Comparison of ENCODE assay signal across 8 cellular contexts in genomic region chr11:57426754-57427691, GRCh38. TPM values are rescaled to one million over a fixed set of nuclear protein-coding genes. Genes with fewer than 3 reads are reported as not detected.
DNase-seq lines count a peak whose midpoint lies in the region; ATAC-seq and TF ChIP-seq lines count a peak whose summit lies in the region.

Gene SLC43A3, minus strand, starts transcription at chr11:57427121. Its CDS starts 949 bp downstream, at chr11:57426172.

- TF ChIP-seq CTCF in A673 (conservative IDR thresholded peaks at IDR 0.05; ENCODE audit: low read depth, low read length) (no peak), OCI-LY7 (conservative IDR thresholded peaks at IDR 0.05; ENCODE audit: low read length) (no peak), fibroblast of lung (conservative IDR thresholded peaks at IDR 0.05 in 1 of 2, IDR thresholded peaks at IDR 0.05 in 1 of 2; ENCODE audit: low read depth in 1 of 2, low read length in 2 of 2) (no peak), natural killer cell (IDR thresholded peaks at IDR 0.05) (no peak)

- H3K4me2 ChIP-seq in OCI-LY7 (ENCODE audit: low read length) (peak within 1 kb of the TSS; percentile 85), fibroblast of lung (ENCODE audit: extremely low read depth, insufficient read depth, low read length) (peak within 1 kb of the TSS; percentile 89)

- no peaks in the 10 kb centered on the region for H3K36me3 ChIP-seq in A673 (ENCODE audit: insufficient read depth, low read length, poor library complexity, severe bottlenecking)
- peaks cover 38% of the 10 kb centered on the region for H3K36me3 ChIP-seq in OCI-LY7 (ENCODE audit: insufficient read depth, low read length)
- peaks cover 6% of the 10 kb centered on the region for H3K36me3 ChIP-seq in fibroblast of lung (ENCODE audit: control insufficient read depth, insufficient read depth, low read length)

- H3K9me3 Mint-ChIP-seq in activated T-cell treated with anti-CD3 and anti-CD28 coated beads, Interleukin-2, amount 50 U/mL, for 72 hours, result no peaks in the 10 kb centered on the region
- no peaks in the 10 kb centered on the region for H3K9me3 Mint-ChIP-seq in natural killer cell

- no peaks in the 10 kb centered on the region for H3K27me3 Mint-ChIP-seq in activated T-cell treated with anti-CD3 and anti-CD28 coated beads, Interleukin-2, amount 50 U/mL, for 72 hours (ENCODE audit: low read depth)
- H3K27me3 Mint-ChIP-seq in natural killer cell (ENCODE audit: low read depth in 2 of 2), result peaks cover 0 to 7% of the 10 kb centered on the region in 2 donors

- H3K27ac ChIP-seq in A673 (ENCODE audit: low read depth, low read length, poor library complexity, severe bottlenecking), result peak within 1 kb of the TSS; percentile 65
- H3K27ac ChIP-seq in OCI-LY7 (ENCODE audit: low read depth, low read length, poor library complexity, severe bottlenecking), result peak within 1 kb of the TSS; percentile 65
- peak within 1 kb of the TSS; percentile 97 for H3K27ac ChIP-seq in fibroblast of lung (ENCODE audit: insufficient read depth, low read length)

- H3K79me2 ChIP-seq in OCI-LY7 (ENCODE audit: insufficient read depth, low read depth, low read length) (peaks cover 23% of the 10 kb centered on the region; the same call in 1 of the 2 replicates), fibroblast of lung (ENCODE audit: control insufficient read depth, insufficient read depth, low read length) (peaks cover 10% of the 10 kb centered on the region)

- intact Hi-C loops in A673 (cut with micrococcal nuclease; ENCODE audit: unreplicated experiment), result no loop called here
- intact Hi-C loops in OCI-LY7 (cut with micrococcal nuclease; ENCODE audit: unreplicated experiment), result no loop called here
- intact Hi-C loops in natural killer cell (cut with micrococcal nuclease), result loop anchor here (5.0 kb wide), 1 partner anchor 90 kb away; the partner anchor contains the start of genes P2RX3 and SSRP1

- H4K20me1 ChIP-seq in OCI-LY7 (ENCODE audit: insufficient read depth, low read length) (no peaks in the 10 kb centered on the region), fibroblast of lung (ENCODE audit: control insufficient read depth, extremely low read depth, insufficient read depth, low read length) (no peaks in the 10 kb centered on the region)

- H3K9ac ChIP-seq in fibroblast of lung (ENCODE audit: insufficient read depth, low read length), result peak within 1 kb of the TSS; percentile 67

- CTCF ChIA-PET in A673 (lab: Charles Lee) (interaction anchor here (0.6 kb wide), 1 partner anchor 111 kb away, joined by 4 read pairs; no protein-coding TSS in a partner anchor), OCI-LY7 (lab: Charles Lee; ENCODE audit: unreplicated experiment) (interaction anchor here (0.6 kb wide), 1 partner anchor 30 kb away, joined by 4 read pairs; no protein-coding TSS in a partner anchor)

- POLR2A ChIA-PET in A673 (lab: Charles Lee; ENCODE audit: low non-redundant PET) (no interaction called here), OCI-LY7 (lab: Charles Lee) (interaction anchor here (0.6 to 1.6 kb wide), 8 partner anchors 9 to 1336 kb away, joined by 3 to 7 read pairs (median 4); no protein-coding TSS in a partner anchor)

- H3K4me3 ChIP-seq in A673 (ENCODE audit: low read depth, low read length, poor library complexity, severe bottlenecking), result peak within 1 kb of the TSS; percentile 47
- H3K4me3 ChIP-seq in OCI-LY7 (ENCODE audit: low read depth, low read length, poor library complexity, severe bottlenecking), result peak within 1 kb of the TSS; percentile 75
- peak within 1 kb of the TSS; percentile 29 to 74 (median 54) for H3K4me3 ChIP-seq in fibroblast of lung (replicated peaks in 1 of 4; ENCODE audit: control extremely low read depth in 1 of 4, insufficient read depth in 1 of 4, low read depth in 3 of 4, low read length in 4 of 4)

- no peaks in the 10 kb centered on the region for H3K9me2 ChIP-seq in OCI-LY7 (ENCODE audit: insufficient read depth, low read length)

- peak within 1 kb of the TSS; percentile 85 to 98 for H3K4me3 Mint-ChIP-seq in activated T-cell treated with anti-CD3 and anti-CD28 coated beads, Interleukin-2, amount 50 U/mL, for 72 hours
- H3K4me3 Mint-ChIP-seq in natural killer cell, result peak within 1 kb of the TSS; percentile 91

- peak; percentile 44 for ATAC-seq in GM18861 (IDR thresholded peaks at IDR 0.05; ENCODE audit: unreplicated experiment)
- ATAC-seq in HG03097 (IDR thresholded peaks at IDR 0.05; ENCODE audit: low FRiP score, unreplicated experiment), result peak; percentile 42
- peak; percentile 59 to 66 for ATAC-seq in activated T-cell treated with anti-CD3 and anti-CD28 coated beads, Interleukin-2, amount 50 U/mL, for 72 hours (replicated peaks in 1 of 2)
- ATAC-seq in natural killer cell, result peak; percentile 50 to 69 (median 57)

- H3K36me3 Mint-ChIP-seq in activated T-cell treated with anti-CD3 and anti-CD28 coated beads, Interleukin-2, amount 50 U/mL, for 72 hours (ENCODE audit: insufficient read depth in 2 of 2), result peaks cover 19 to 32% of the 10 kb centered on the region in 2 donors
- H3K36me3 Mint-ChIP-seq in natural killer cell, result no peaks in the 10 kb centered on the region

- peaks cover 28% of the 10 kb centered on the region for H3K4me1 ChIP-seq in A673 (ENCODE audit: insufficient read depth, low read length, poor library complexity, severe bottlenecking)
- peaks cover 23% of the 10 kb centered on the region for H3K4me1 ChIP-seq in OCI-LY7 (ENCODE audit: insufficient read depth, low read length, poor library complexity, severe bottlenecking)
- peaks cover 40% of the 10 kb centered on the region for H3K4me1 ChIP-seq in fibroblast of lung (ENCODE audit: control insufficient read depth, extremely low read depth, insufficient read depth, low read length)

- DNase-seq in A673 (ENCODE audit: low spot score), result peak; percentile 78
- DNase-seq in OCI-LY7 (ENCODE audit: low spot score), result peak; percentile 75
- DNase-seq in activated T-cell treated with anti-CD3 and anti-CD28 coated beads, Interleukin-2, amount 50 U/mL, for 72 hours, result peak; percentile 85 to 86
- DNase-seq in fibroblast of lung (ENCODE audit: low read depth in 2 of 2), result peak; percentile 92 to 97
- DNase-seq in natural killer cell, result peak; percentile 52
- peak in 5 of 6 experiments; percentile 20 to 53 (median 26) for DNase-seq in stimulated activated naive CD4-positive, alpha-beta T cell (lab: John Stamatoyannopoulos, UW)

- H2AFZ ChIP-seq in OCI-LY7 (ENCODE audit: low read length) (peak within 1 kb of the TSS; percentile 41), fibroblast of lung (ENCODE audit: low read length) (peak within 1 kb of the TSS; percentile 54)

- no peaks in the 10 kb centered on the region for H3K9me3 ChIP-seq in A673 (ENCODE audit: low read depth, low read length, poor library complexity, severe bottlenecking)
- no peaks in the 10 kb centered on the region for H3K9me3 ChIP-seq in OCI-LY7 (ENCODE audit: low read length)
- H3K9me3 ChIP-seq in fibroblast of lung (ENCODE audit: control insufficient read depth, insufficient read depth, low read depth, low read length), result no peaks in the 10 kb centered on the region

- H3K27me3 ChIP-seq in A673 (replicated peaks; ENCODE audit: insufficient read depth, low read depth, low read length, poor library complexity), result no peaks in the 10 kb centered on the region
- H3K27me3 ChIP-seq in fibroblast of lung (ENCODE audit: control insufficient read depth, insufficient read depth, low read length), result no peaks in the 10 kb centered on the region

- BruUV-seq in A673 (replicated peaks; lab: Mats Ljungman, UMichigan) (TSS peak; percentile 82), OCI-LY7 (replicated peaks; lab: Mats Ljungman, UMichigan) (TSS peak; percentile 96)

- H3K4me1 Mint-ChIP-seq in activated T-cell treated with anti-CD3 and anti-CD28 coated beads, Interleukin-2, amount 50 U/mL, for 72 hours (ENCODE audit: low read depth), result peaks cover 58% of the 10 kb centered on the region
- H3K4me1 Mint-ChIP-seq in natural killer cell, result peaks cover 43 to 54% of the 10 kb centered on the region in 2 donors

- peak within 1 kb of the TSS; percentile 91 for H3K27ac Mint-ChIP-seq in activated T-cell treated with anti-CD3 and anti-CD28 coated beads, Interleukin-2, amount 50 U/mL, for 72 hours
- H3K27ac Mint-ChIP-seq in natural killer cell, result peak within 1 kb of the TSS; percentile 79 to 90

RNA-seq across cellular contexts. Expression of gene SLC43A3, which starts in this region (rescaled TPM):
- 89.1 and 142 TPM in 2 replicates for total RNA-seq in A673 (2021)
- 38.4 and 41.3 TPM in 2 replicates for total RNA-seq in OCI-LY7 (2014; rRNA removed; shearing (Covaris generic))
- 55.5 and 62.1 TPM in 2 replicates for total RNA-seq in OCI-LY7 (2022)
- 100 to 1,000 TPM; 159 to 169 TPM for total RNA-seq in activated T-cell treated with anti-CD3 and anti-CD28 coated beads, Interleukin-2, amount 50 U/mL, for 72 hours
- 41.5 and 61.6 TPM in 2 replicates for total RNA-seq in fibroblast of lung
- 34.8 and 67.6 TPM in 2 replicates for polyA plus RNA-seq in fibroblast of lung
- polyA plus RNA-seq in fibroblast of lung (2012), result 24.8 and 41.8 TPM in 2 replicates
- 40.6 and 62.5 TPM in 2 replicates for polyA minus RNA-seq in fibroblast of lung (ENCODE audit: low replicate concordance)
- 10 to 100 TPM; 17.0 to 22.2 (median 20.7) TPM for total RNA-seq in natural killer cell

Comparison
In these comparisons a context has a peak if more than half of its experiments do, and no peak if none do; other contexts are left out.
1. Peak in every context shown above with its lines: DNase-seq, ATAC-seq, H3K4me3 ChIP-seq and H3K27ac ChIP-seq.
2. DNase-seq: peak in every context shown above with its lines; median percentile 94 in fibroblast of lung; 86 in activated T-cell treated with anti-CD3 and anti-CD28 coated beads, Interleukin-2, amount 50 U/mL, for 72 hours; 78 in A673; 75 in OCI-LY7; 52 in natural killer cell; 26 in stimulated activated naive CD4-positive, alpha-beta T cell.